ENCODE assay signal across 9 cellular contexts in the genomic region with DNA sequence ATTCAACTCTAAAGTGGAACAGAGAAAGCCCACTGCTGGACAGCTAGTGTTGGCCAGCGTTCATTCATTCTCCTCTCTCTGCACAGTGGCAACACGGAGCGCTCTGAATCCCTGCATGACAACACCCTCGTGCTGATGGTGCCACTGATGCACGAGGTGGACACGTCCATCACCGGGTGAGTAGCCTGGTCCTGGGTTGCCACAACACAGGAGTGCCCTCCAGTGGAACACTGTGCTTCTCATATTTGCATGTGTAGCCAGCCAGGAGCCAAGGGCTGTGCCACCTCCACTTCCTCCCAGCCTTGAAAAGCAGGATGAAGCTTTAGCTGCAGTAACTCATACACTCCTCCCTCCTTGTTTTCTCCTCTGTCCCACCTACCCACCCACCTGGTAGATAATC.
DNase-seq lines count a peak whose midpoint lies in the region; ATAC-seq lines count a peak whose summit lies in the region.
"Had no signal": no experiment of that assay in that cellular context is flagged by ENCODE, and none has a peak within 500 bp of the region (broad histone marks: within the 10 kb centered on the region; RNA-seq: fewer than 3 reads in every experiment).

No MANE protein-coding gene starts in this region.

- no peak overlapping the region for H2BK5ac ChIP-seq in trophoblast cell (ENCODE audit: low read depth, low read length, poor library complexity)

- H3K79me2 ChIP-seq in trophoblast cell (ENCODE audit: control insufficient read depth, insufficient read depth, low read length, poor library complexity): no peaks in the 10 kb centered on the region

- no peak overlapping the region for H3K9ac ChIP-seq in trophoblast cell (ENCODE audit: low read length)

- H2BK12ac ChIP-seq in trophoblast cell (ENCODE audit: low read length): no peak overlapping the region

- no peaks in the 10 kb centered on the region for H3K4me1 Mint-ChIP-seq in effector memory CD8-positive, alpha-beta T cell (ENCODE audit: low read depth in 2 of 2)
- H3K4me1 Mint-ChIP-seq in CD8-positive, alpha-beta memory T cell: no peaks in the 10 kb centered on the region

- no peaks in the 10 kb centered on the region for H3K36me3 ChIP-seq in MG63
- H3K36me3 ChIP-seq in trophoblast cell (ENCODE audit: control insufficient read depth in 1 of 2, insufficient read depth in 2 of 2, low read length in 2 of 2): peaks cover 0 to 3% of the 10 kb centered on the region in 2 experiments
- H3K36me3 ChIP-seq in CD8-positive, alpha-beta memory T cell (ENCODE audit: insufficient read depth, low read length): no peaks in the 10 kb centered on the region
- H3K36me3 ChIP-seq: SJSA1 had no signal

- no peak overlapping the region for H3K27ac Mint-ChIP-seq in effector memory CD8-positive, alpha-beta T cell
- H3K27ac Mint-ChIP-seq in CD8-positive, alpha-beta memory T cell: no peak overlapping the region

- POLR2A ChIA-PET in CD8-positive, alpha-beta memory T cell (lab: Charles Lee): no interaction called here

- DNase-seq in AG20443 (ENCODE audit: low spot score) (peak; percentile 26), MG63 (peak; percentile 18), cerebellum (ENCODE audit: low spot score) (peak; percentile 41), medulla oblongata (ENCODE audit: extremely low spot score) (peak; percentile 52), posterior vena cava (ENCODE audit: low spot score) (no peak), trophoblast cell (no peak)
- no peak for DNase-seq in effector memory CD8-positive, alpha-beta T cell
- no peak for DNase-seq in CD8-positive, alpha-beta memory T cell

- H4K12ac ChIP-seq in trophoblast cell (ENCODE audit: low read depth, low read length): no peak overlapping the region

- H3K4me3 Mint-ChIP-seq in effector memory CD8-positive, alpha-beta T cell: no peak overlapping the region
- peak overlapping the region in 1 of 7 donors; percentile 25 for H3K4me3 Mint-ChIP-seq in CD8-positive, alpha-beta memory T cell

- H2BK120ac ChIP-seq in trophoblast cell (ENCODE audit: insufficient read depth, low read length, poor library complexity): no peak overlapping the region

- H2AK5ac ChIP-seq in trophoblast cell (ENCODE audit: low read length): no peak overlapping the region

- no peak overlapping the region for H2AFZ ChIP-seq in trophoblast cell (ENCODE audit: insufficient read depth, low read length, poor library complexity)

- H3K4me2 ChIP-seq in trophoblast cell (ENCODE audit: low read length): no peak overlapping the region

- H3K4me1 ChIP-seq in trophoblast cell (ENCODE audit: control insufficient read depth in 1 of 2, insufficient read depth in 2 of 2, low read length in 2 of 2): peaks cover 3 to 9% of the 10 kb centered on the region in 2 experiments
- no peaks in the 10 kb centered on the region for H3K4me1 ChIP-seq in CD8-positive, alpha-beta memory T cell (ENCODE audit: insufficient read depth, low read length)
- H3K4me1 ChIP-seq: SJSA1 had no signal

- H3K9me3 ChIP-seq in MG63 (no peaks in the 10 kb centered on the region), trophoblast cell (ENCODE audit: insufficient read depth, low read depth, low read length) (peaks cover 4% of the 10 kb centered on the region)
- no peaks in the 10 kb centered on the region for H3K9me3 ChIP-seq in CD8-positive, alpha-beta memory T cell (ENCODE audit: low read length)
- H3K9me3 ChIP-seq: SJSA1 had no signal

- no peak for ATAC-seq in effector memory CD8-positive, alpha-beta T cell (replicated peaks)

- no peak overlapping the region for H4K91ac ChIP-seq in trophoblast cell (ENCODE audit: low read depth, low read length)

- H3K27me3 Mint-ChIP-seq in effector memory CD8-positive, alpha-beta T cell: peaks cover 8 to 32% of the 10 kb centered on the region in 2 donors
- peaks cover 3 to 10% of the 10 kb centered on the region in 2 donors for H3K27me3 Mint-ChIP-seq in CD8-positive, alpha-beta memory T cell

- no peak overlapping the region for H3K23ac ChIP-seq in trophoblast cell (ENCODE audit: low read length)

- no peaks in the 10 kb centered on the region for H3K79me1 ChIP-seq in trophoblast cell (ENCODE audit: low read length)

- WGBS in trophoblast cell (ENCODE audit: extremely low coverage, insufficient coverage, insufficient read length): no CpG with 5 or more reads among the region's 7 CpGs

- CTCF ChIA-PET in CD8-positive, alpha-beta memory T cell (lab: Charles Lee): no interaction called here

- intact Hi-C loops in posterior vena cava (cut with DNase I): no loop called here

- H3K9me3 Mint-ChIP-seq in effector memory CD8-positive, alpha-beta T cell: no peaks in the 10 kb centered on the region
- no peaks in the 10 kb centered on the region for H3K9me3 Mint-ChIP-seq in CD8-positive, alpha-beta memory T cell

- H3K14ac ChIP-seq in trophoblast cell (ENCODE audit: low read length): no peak overlapping the region

- H4K8ac ChIP-seq in trophoblast cell (ENCODE audit: low read depth, low read length): no peak overlapping the region

- no peak overlapping the region for H3K27ac ChIP-seq in trophoblast cell (ENCODE audit: low read depth, low read length)
- H3K27ac ChIP-seq in CD8-positive, alpha-beta memory T cell (ENCODE audit: low read depth, low read length): no peak overlapping the region
- H3K27ac ChIP-seq: SJSA1 had no signal

- H3K27me3 ChIP-seq in MG63: no peaks in the 10 kb centered on the region
- no peaks in the 10 kb centered on the region for H3K27me3 ChIP-seq in trophoblast cell (ENCODE audit: insufficient read depth, low read length)
- H3K27me3 ChIP-seq in CD8-positive, alpha-beta memory T cell (ENCODE audit: insufficient read depth, low read length, poor library complexity, severe bottlenecking): no peaks in the 10 kb centered on the region
- H3K27me3 ChIP-seq: SJSA1 had no signal

- H3K36me3 Mint-ChIP-seq in effector memory CD8-positive, alpha-beta T cell (ENCODE audit: insufficient read depth): peaks cover 3% of the 10 kb centered on the region
- no peaks in the 10 kb centered on the region for H3K36me3 Mint-ChIP-seq in CD8-positive, alpha-beta memory T cell

- no peak overlapping the region for H3K18ac ChIP-seq in trophoblast cell (ENCODE audit: low read length)

- H3K4ac ChIP-seq in trophoblast cell (ENCODE audit: low read depth, low read length): no peak overlapping the region

- H3K4me3 ChIP-seq in MG63: no peak overlapping the region
- H3K4me3 ChIP-seq in trophoblast cell (ENCODE audit: low read depth, low read length): no peak overlapping the region
- no peak overlapping the region for H3K4me3 ChIP-seq in CD8-positive, alpha-beta memory T cell (ENCODE audit: low read length)
- H3K4me3 ChIP-seq: SJSA1 had no signal

Comparison
In these comparisons a context has a peak if more than half of its experiments do, and no peak if none do; other contexts are left out.
1. DNase-seq: peak in AG20443 (single experiment), MG63 (single experiment), cerebellum (single experiment) and medulla oblongata (single experiment); none in posterior vena cava (single experiment), trophoblast cell (0 of 2), effector memory CD8-positive, alpha-beta T cell (0 of 3) and CD8-positive, alpha-beta memory T cell (0 of 5).